Comparison of ENCODE assay signal across 15 cellular contexts in genomic region chr18:73007195-73007934, GRCh38.
DNase-seq lines count a peak whose midpoint lies in the region; ATAC-seq lines count a peak whose summit lies in the region.
"Had no signal": no experiment of that assay in that cellular context is flagged by ENCODE, and none has a peak within 500 bp of the region (broad histone marks: within the 10 kb centered on the region; RNA-seq: fewer than 3 reads in every experiment).

No MANE protein-coding gene starts in this region.

- no peaks in the 10 kb centered on the region for H3K4me1 ChIP-seq in adipocyte (ENCODE audit: control insufficient read depth, insufficient read depth, low read length)
- H3K4me1 ChIP-seq: ascending aorta; BLaER1 treated with 17β-estradiol and CSF1 and Interleukin-3, amounts not matched to agents 10 nM and 100 nM; tibial nerve had no signal

- no peaks in the 10 kb centered on the region for H3K9me3 ChIP-seq in adipocyte (ENCODE audit: control insufficient read depth, low read length)
- H3K9me3 ChIP-seq: ascending aorta; BLaER1 treated with 17β-estradiol and CSF1 and Interleukin-3, amounts not matched to agents 10 nM and 100 nM; tibial nerve had no signal

- no peak overlapping the region for H3K9ac ChIP-seq in adipocyte (ENCODE audit: low read length)
- H3K9ac ChIP-seq: BLaER1 treated with 17β-estradiol and CSF1 and Interleukin-3, amounts not matched to agents 10 nM and 100 nM had no signal

- no peaks in the 10 kb centered on the region for H3K27me3 ChIP-seq in adipocyte (replicated peaks; ENCODE audit: control insufficient read depth, insufficient read depth, low read length)
- H3K27me3 ChIP-seq: ascending aorta; BLaER1 treated with 17β-estradiol and CSF1 and Interleukin-3, amounts not matched to agents 10 nM and 100 nM; tibial nerve had no signal

- H3K36me3 ChIP-seq in adipocyte (ENCODE audit: control insufficient read depth, insufficient read depth, low read length, severe bottlenecking): no peaks in the 10 kb centered on the region
- H3K36me3 ChIP-seq: ascending aorta; BLaER1 treated with 17β-estradiol and CSF1 and Interleukin-3, amounts not matched to agents 10 nM and 100 nM; tibial nerve had no signal

- ATAC-seq in GM19372 (IDR thresholded peaks at IDR 0.05; ENCODE audit: low read depth, unreplicated experiment) (peak; percentile 54), HG03064 (IDR thresholded peaks at IDR 0.05; ENCODE audit: low read depth, unreplicated experiment) (peak; percentile 49), HG03196 (IDR thresholded peaks at IDR 0.05; ENCODE audit: unreplicated experiment) (no peak), HG02973 (IDR thresholded peaks at IDR 0.05; ENCODE audit: unreplicated experiment) (no peak)

- DNase-seq in adipocyte (ENCODE audit: low read depth) (peak; percentile 7), renal cortical epithelial cell (ENCODE audit: low read depth) (peak; percentile 98), SW 1271 (lab: John Stamatoyannopoulos, UW) (no peak), cortex of kidney (lab: John Stamatoyannopoulos, UW) (no peak)
- DNase-seq: HFFc6; NCI-H1105; retina; stimulated activated CD4-positive, alpha-beta T cell treated with anti-CD3 and anti-CD28 coated beads, Interleukin-1b, Interleukin-23, amount 100 ng/mL, for 48 hours had no signal

- H3K4me3 ChIP-seq in adipocyte (ENCODE audit: low read length): no peak overlapping the region
- H3K4me3 ChIP-seq: ascending aorta; BLaER1 treated with 17β-estradiol and CSF1 and Interleukin-3, amounts not matched to agents 10 nM and 100 nM; tibial nerve had no signal

Comparison
In these comparisons a context has a peak if more than half of its experiments do, and no peak if none do; other contexts are left out.
1. ATAC-seq: peak in GM19372 (single experiment) and HG03064 (single experiment); none in HG03196 (single experiment) and HG02973 (single experiment).
2. DNase-seq: peak in adipocyte (single experiment) and renal cortical epithelial cell (single experiment); none in SW 1271 (0 of 2) and cortex of kidney (single experiment).